In the genomic region with DNA sequence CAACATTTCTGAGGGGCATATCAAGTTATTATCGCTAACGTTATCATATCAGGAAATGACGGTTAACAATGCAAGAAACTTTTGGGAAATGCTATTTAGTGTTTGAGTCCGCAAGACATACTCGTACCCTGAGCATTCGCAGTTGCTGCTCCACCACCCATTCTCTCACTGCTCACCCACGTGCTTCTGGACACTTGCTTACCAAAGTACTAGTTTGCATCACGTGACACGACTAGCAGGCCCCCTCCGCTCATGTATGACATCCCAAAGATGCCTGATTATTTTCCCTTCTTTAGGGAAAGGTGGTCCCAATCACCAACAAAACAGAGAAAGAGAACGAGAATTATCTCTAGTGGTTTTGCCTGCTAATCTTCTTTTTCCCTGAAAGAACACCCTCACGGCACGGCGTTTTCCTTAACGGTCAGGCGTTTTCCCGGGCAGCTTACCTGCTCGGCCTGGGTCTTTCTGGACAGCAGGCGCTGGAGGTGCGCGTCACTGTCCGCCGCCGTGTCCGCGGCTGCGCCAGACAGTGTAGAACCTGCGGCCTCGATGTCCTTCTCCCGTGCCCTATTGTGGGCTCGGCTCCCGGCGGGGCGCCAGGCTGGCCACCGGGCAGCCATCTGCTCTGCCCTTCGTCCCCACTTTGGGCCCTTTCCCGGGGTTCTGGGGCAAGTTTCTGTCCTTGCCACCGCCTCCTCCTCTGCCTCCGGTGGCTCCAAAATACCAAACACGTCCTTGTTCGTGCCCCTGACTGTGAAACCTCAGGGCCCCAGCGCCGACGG, we compare ENCODE assay signal across 1 cellular context.
A peak's percentile ranks its signal among the peaks of the same experiment; 100 is the strongest.
TF ChIP-seq lines count a peak whose summit lies in the region.

A gene (plus strand): TSS at position 492 of the 782 bp plus-strand sequence. CDS start 58 bp downstream, at position 550.

TF ChIP-seq in GM12878, 131 proteins besides CTCF, POLR2A, EP300 and RAD21 (continued from another document and continues in another):
- TF ChIP-seq, protein P1, sequence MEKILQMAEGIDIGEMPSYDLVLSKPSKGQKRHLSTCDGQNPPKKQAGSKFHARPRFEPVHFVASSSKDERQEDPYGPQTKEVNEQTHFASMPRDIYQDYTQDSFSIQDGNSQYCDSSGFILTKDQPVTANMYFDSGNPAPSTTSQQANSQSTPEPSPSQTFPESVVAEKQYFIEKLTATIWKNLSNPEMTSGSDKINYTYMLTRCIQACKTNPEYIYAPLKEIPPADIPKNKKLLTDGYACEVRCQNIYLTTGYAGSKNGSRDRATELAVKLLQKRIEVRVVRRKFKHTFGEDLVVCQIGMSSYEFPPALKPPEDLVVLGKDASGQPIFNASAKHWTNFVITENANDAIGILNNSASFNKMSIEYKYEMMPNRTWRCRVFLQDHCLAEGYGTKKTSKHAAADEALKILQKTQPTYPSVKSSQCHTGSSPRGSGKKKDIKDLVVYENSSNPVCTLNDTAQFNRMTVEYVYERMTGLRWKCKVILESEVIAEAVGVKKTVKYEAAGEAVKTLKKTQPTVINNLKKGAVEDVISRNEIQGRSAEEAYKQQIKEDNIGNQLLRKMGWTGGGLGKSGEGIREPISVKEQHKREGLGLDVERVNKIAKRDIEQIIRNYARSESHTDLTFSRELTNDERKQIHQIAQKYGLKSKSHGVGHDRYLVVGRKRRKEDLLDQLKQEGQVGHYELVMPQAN (conservative IDR thresholded peaks at IDR 0.05), result peak; percentile 96
- TF ChIP-seq MEF2B (IDR thresholded peaks at IDR 0.05; ENCODE audit: partially characterized antibody, poor library complexity, severe bottlenecking) (peak; percentile 82), RB1 (IDR thresholded peaks at IDR 0.05; ENCODE audit: borderline replicate concordance) (peak; percentile 95), BACH1 (IDR thresholded peaks at IDR 0.05; ENCODE audit: borderline replicate concordance) (0 out of 2 replicates have a peak, but pooled peaks have one; percentile 20), TARDBP (IDR thresholded peaks at IDR 0.05; ENCODE audit: borderline replicate concordance) (peak; percentile 33; the same call in 1 of the 2 replicates), HDAC6 (IDR thresholded peaks at IDR 0.05; ENCODE audit: unreplicated experiment) (peak; percentile 37), FOXM1 (IDR thresholded peaks at IDR 0.05; ENCODE audit: low read depth, low read length) (peak; percentile 42; the same call in 1 of the 2 replicates), ZNF207 (IDR thresholded peaks at IDR 0.05; ENCODE audit: borderline replicate concordance) (peak; percentile 98; the same call in 1 of the 2 replicates), CREM (IDR thresholded peaks at IDR 0.05; ENCODE audit: low read depth) (peak; percentile 100), SREBF2 (IDR thresholded peaks at IDR 0.05; ENCODE audit: low read length) (no peak), KDM1A (IDR thresholded peaks at IDR 0.05; ENCODE audit: borderline replicate concordance) (no peak), STAT3 (IDR thresholded peaks at IDR 0.05; ENCODE audit: low read depth, low read length) (no peak), KLF5 (IDR thresholded peaks at IDR 0.05; ENCODE audit: partially characterized antibody) (peak; percentile 78), EZH2 (IDR thresholded peaks at IDR 0.05; ENCODE audit: borderline replicate concordance, control insufficient read depth, low read depth, low read length) (no peak), ZSCAN29 (IDR thresholded peaks at IDR 0.05) (no peak), POLR2AphosphoS2 (IDR thresholded peaks at IDR 0.05; ENCODE audit: low read depth, low read length) (peak; percentile 84), NFIC (IDR thresholded peaks at IDR 0.05; ENCODE audit: low read depth, low read length) (peak; percentile 79), RAD51 (IDR thresholded peaks at IDR 0.05) (peak; percentile 100), BCL11A (IDR thresholded peaks at IDR 0.05; ENCODE audit: low read depth, low read length) (no peak), JUND (IDR thresholded peaks at IDR 0.05; ENCODE audit: low read depth, low read length) (no peak), NR2F1 (conservative IDR thresholded peaks at IDR 0.05) (peak; percentile 36), JUNB (IDR thresholded peaks at IDR 0.05) (no peak), SMAD5 (IDR thresholded peaks at IDR 0.05; ENCODE audit: low read depth) (peak; percentile 15; the same call in 1 of the 2 replicates), BRCA1 (IDR thresholded peaks at IDR 0.05; ENCODE audit: low read depth, low read length) (no peak), GABPA (IDR thresholded peaks at IDR 0.05; ENCODE audit: low read depth) (no peak), RCOR1 (conservative IDR thresholded peaks at IDR 0.05; ENCODE audit: low read depth, low read length) (0 out of 2 replicates have a peak, but pooled peaks have one; percentile 51), NFYA (IDR thresholded peaks at IDR 0.05; ENCODE audit: borderline replicate concordance, low read depth, low read length) (no peak), YY1 (IDR thresholded peaks at IDR 0.05; ENCODE audit: low read depth, low read length) (peak; percentile 39; the same call in 1 of the 2 replicates), RBBP5 (conservative IDR thresholded peaks at IDR 0.05) (no peak), TCF7 (IDR thresholded peaks at IDR 0.05; ENCODE audit: borderline replicate concordance) (no peak), ESRRA (IDR thresholded peaks at IDR 0.05; ENCODE audit: low read length) (no peak; the same call in 1 of the 2 replicates), NBN (IDR thresholded peaks at IDR 0.05) (peak; percentile 99), ZNF24 (IDR thresholded peaks at IDR 0.05) (no peak)
- TF ChIP-seq, protein P2, sequence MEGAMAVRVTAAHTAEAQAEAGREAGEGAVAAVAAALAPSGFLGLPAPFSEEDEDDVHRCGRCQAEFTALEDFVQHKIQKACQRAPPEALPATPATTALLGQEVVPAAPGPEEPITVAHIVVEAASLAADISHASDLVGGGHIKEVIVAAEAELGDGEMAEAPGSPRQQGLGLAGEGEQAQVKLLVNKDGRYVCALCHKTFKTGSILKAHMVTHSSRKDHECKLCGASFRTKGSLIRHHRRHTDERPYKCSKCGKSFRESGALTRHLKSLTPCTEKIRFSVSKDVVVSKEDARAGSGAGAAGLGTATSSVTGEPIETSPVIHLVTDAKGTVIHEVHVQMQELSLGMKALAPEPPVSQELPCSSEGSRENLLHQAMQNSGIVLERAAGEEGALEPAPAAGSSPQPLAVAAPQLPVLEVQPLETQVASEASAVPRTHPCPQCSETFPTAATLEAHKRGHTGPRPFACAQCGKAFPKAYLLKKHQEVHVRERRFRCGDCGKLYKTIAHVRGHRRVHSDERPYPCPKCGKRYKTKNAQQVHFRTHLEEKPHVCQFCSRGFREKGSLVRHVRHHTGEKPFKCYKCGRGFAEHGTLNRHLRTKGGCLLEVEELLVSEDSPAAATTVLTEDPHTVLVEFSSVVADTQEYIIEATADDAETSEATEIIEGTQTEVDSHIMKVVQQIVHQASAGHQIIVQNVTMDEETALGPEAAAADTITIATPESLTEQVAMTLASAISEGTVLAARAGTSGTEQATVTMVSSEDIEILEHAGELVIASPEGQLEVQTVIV (IDR thresholded peaks at IDR 0.05; ENCODE audit: borderline replicate concordance, partially characterized antibody), result peak; percentile 80
- TF ChIP-seq, protein P3, sequence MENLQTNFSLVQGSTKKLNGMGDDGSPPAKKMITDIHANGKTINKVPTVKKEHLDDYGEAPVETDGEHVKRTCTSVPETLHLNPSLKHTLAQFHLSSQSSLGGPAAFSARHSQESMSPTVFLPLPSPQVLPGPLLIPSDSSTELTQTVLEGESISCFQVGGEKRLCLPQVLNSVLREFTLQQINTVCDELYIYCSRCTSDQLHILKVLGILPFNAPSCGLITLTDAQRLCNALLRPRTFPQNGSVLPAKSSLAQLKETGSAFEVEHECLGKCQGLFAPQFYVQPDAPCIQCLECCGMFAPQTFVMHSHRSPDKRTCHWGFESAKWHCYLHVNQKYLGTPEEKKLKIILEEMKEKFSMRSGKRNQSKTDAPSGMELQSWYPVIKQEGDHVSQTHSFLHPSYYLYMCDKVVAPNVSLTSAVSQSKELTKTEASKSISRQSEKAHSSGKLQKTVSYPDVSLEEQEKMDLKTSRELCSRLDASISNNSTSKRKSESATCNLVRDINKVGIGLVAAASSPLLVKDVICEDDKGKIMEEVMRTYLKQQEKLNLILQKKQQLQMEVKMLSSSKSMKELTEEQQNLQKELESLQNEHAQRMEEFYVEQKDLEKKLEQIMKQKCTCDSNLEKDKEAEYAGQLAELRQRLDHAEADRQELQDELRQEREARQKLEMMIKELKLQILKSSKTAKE (IDR thresholded peaks at IDR 0.05; ENCODE audit: low read depth, poor library complexity, severe bottlenecking), result peak; percentile 94
- TF ChIP-seq, protein P4, sequence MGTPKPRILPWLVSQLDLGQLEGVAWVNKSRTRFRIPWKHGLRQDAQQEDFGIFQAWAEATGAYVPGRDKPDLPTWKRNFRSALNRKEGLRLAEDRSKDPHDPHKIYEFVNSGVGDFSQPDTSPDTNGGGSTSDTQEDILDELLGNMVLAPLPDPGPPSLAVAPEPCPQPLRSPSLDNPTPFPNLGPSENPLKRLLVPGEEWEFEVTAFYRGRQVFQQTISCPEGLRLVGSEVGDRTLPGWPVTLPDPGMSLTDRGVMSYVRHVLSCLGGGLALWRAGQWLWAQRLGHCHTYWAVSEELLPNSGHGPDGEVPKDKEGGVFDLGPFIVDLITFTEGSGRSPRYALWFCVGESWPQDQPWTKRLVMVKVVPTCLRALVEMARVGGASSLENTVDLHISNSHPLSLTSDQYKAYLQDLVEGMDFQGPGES (IDR thresholded peaks at IDR 0.05), result 0 out of 2 replicates have a peak, but pooled peaks have one; percentile 22
- TF ChIP-seq, protein P5, sequence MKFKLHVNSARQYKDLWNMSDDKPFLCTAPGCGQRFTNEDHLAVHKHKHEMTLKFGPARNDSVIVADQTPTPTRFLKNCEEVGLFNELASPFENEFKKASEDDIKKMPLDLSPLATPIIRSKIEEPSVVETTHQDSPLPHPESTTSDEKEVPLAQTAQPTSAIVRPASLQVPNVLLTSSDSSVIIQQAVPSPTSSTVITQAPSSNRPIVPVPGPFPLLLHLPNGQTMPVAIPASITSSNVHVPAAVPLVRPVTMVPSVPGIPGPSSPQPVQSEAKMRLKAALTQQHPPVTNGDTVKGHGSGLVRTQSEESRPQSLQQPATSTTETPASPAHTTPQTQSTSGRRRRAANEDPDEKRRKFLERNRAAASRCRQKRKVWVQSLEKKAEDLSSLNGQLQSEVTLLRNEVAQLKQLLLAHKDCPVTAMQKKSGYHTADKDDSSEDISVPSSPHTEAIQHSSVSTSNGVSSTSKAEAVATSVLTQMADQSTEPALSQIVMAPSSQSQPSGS (IDR thresholded peaks at IDR 0.05; ENCODE audit: low read length), result peak; percentile 72
- TF ChIP-seq, protein P6, sequence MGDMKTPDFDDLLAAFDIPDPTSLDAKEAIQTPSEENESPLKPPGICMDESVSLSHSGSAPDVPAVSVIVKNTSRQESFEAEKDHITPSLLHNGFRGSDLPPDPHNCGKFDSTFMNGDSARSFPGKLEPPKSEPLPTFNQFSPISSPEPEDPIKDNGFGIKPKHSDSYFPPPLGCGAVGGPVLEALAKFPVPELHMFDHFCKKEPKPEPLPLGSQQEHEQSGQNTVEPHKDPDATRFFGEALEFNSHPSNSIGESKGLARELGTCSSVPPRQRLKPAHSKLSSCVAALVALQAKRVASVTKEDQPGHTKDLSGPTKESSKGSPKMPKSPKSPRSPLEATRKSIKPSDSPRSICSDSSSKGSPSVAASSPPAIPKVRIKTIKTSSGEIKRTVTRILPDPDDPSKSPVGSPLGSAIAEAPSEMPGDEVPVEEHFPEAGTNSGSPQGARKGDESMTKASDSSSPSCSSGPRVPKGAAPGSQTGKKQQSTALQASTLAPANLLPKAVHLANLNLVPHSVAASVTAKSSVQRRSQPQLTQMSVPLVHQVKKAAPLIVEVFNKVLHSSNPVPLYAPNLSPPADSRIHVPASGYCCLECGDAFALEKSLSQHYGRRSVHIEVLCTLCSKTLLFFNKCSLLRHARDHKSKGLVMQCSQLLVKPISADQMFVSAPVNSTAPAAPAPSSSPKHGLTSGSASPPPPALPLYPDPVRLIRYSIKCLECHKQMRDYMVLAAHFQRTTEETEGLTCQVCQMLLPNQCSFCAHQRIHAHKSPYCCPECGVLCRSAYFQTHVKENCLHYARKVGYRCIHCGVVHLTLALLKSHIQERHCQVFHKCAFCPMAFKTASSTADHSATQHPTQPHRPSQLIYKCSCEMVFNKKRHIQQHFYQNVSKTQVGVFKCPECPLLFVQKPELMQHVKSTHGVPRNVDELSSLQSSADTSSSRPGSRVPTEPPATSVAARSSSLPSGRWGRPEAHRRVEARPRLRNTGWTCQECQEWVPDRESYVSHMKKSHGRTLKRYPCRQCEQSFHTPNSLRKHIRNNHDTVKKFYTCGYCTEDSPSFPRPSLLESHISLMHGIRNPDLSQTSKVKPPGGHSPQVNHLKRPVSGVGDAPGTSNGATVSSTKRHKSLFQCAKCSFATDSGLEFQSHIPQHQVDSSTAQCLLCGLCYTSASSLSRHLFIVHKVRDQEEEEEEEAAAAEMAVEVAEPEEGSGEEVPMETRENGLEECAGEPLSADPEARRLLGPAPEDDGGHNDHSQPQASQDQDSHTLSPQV (IDR thresholded peaks at IDR 0.05), result peak; percentile 96
- TF ChIP-seq, protein P7, sequence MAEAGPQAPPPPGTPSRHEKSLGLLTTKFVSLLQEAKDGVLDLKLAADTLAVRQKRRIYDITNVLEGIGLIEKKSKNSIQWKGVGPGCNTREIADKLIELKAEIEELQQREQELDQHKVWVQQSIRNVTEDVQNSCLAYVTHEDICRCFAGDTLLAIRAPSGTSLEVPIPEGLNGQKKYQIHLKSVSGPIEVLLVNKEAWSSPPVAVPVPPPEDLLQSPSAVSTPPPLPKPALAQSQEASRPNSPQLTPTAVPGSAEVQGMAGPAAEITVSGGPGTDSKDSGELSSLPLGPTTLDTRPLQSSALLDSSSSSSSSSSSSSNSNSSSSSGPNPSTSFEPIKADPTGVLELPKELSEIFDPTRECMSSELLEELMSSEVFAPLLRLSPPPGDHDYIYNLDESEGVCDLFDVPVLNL (IDR thresholded peaks at IDR 0.05; ENCODE audit: low read depth, low read length), result no peak
- TF ChIP-seq, protein P8, sequence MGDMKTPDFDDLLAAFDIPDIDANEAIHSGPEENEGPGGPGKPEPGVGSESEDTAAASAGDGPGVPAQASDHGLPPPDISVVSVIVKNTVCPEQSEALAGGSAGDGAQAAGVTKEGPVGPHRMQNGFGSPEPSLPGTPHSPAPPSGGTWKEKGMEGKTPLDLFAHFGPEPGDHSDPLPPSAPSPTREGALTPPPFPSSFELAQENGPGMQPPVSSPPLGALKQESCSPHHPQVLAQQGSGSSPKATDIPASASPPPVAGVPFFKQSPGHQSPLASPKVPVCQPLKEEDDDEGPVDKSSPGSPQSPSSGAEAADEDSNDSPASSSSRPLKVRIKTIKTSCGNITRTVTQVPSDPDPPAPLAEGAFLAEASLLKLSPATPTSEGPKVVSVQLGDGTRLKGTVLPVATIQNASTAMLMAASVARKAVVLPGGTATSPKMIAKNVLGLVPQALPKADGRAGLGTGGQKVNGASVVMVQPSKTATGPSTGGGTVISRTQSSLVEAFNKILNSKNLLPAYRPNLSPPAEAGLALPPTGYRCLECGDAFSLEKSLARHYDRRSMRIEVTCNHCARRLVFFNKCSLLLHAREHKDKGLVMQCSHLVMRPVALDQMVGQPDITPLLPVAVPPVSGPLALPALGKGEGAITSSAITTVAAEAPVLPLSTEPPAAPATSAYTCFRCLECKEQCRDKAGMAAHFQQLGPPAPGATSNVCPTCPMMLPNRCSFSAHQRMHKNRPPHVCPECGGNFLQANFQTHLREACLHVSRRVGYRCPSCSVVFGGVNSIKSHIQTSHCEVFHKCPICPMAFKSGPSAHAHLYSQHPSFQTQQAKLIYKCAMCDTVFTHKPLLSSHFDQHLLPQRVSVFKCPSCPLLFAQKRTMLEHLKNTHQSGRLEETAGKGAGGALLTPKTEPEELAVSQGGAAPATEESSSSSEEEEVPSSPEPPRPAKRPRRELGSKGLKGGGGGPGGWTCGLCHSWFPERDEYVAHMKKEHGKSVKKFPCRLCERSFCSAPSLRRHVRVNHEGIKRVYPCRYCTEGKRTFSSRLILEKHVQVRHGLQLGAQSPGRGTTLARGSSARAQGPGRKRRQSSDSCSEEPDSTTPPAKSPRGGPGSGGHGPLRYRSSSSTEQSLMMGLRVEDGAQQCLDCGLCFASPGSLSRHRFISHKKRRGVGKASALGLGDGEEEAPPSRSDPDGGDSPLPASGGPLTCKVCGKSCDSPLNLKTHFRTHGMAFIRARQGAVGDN (IDR thresholded peaks at IDR 0.05), result peak; percentile 76
